13 cellular contexts compared by ENCODE assay signal in genomic region chr2:26612522-26613240, GRCh38.
A peak's percentile ranks its signal among the peaks of the same experiment; 100 is the strongest.
DNase-seq lines count a peak whose midpoint lies in the region; ATAC-seq and TF ChIP-seq lines count a peak whose summit lies in the region.
"Had no signal": no experiment of that assay in that cellular context is flagged by ENCODE, and none has a peak within 500 bp of the region (broad histone marks: within the 10 kb centered on the region; RNA-seq: fewer than 3 reads in every experiment).

No MANE protein-coding gene starts in this region.

- H3K27ac ChIP-seq in VCaP: peak overlapping the region; percentile 92; the same call in 1 of the 2 replicates

- DNase-seq in NCI-H345 (lab: John Stamatoyannopoulos, UW) (peak; percentile 15), NCI-H345 treated with DMSO at 0.1 percent for 48 hours (lab: John Stamatoyannopoulos, UW; ENCODE audit: unreplicated experiment) (no peak), left kidney (ENCODE audit: low read depth, low spot score) (peak; percentile 61), superior temporal gyrus (ENCODE audit: extremely low spot score) (peak; percentile 49), GM13977 (ENCODE audit: low spot score) (no peak)
- no peak for DNase-seq in stimulated activated CD4-positive, alpha-beta T cell treated with anti-CD3 and anti-CD28 coated beads, Interleukin-2, amount 100 ng/mL, for 24 hours
- DNase-seq: ACHN; activated naive CD4-positive, alpha-beta T cell treated with Interleukin-2 at 50 U/mL for 16 hours; PC-3; stimulated activated naive CD8-positive, alpha-beta T cell treated with anti-CD3 and anti-CD28 coated beads, Interleukin-15, amount 100 ng/mL, for 72 hours had no signal

- no peak for ATAC-seq in GM21576 (IDR thresholded peaks at IDR 0.05; ENCODE audit: unreplicated experiment)
- ATAC-seq: HCT116; PC-3; stimulated activated naive CD8-positive, alpha-beta T cell treated with anti-CD3 and anti-CD28 coated beads, Interleukin-15, amount 100 ng/mL, for 72 hours had no signal

- no peak for TF ChIP-seq CTCF in VCaP (conservative IDR thresholded peaks at IDR 0.05)
- no peak for TF ChIP-seq CTCF in GM13977 (IDR thresholded peaks at IDR 0.05; ENCODE audit: extremely low read depth, insufficient read depth, missing control alignments)

- in situ Hi-C loops in GM13977 (cut with MboI; ENCODE audit: low pct_unique_long_range_greater_than_20kb, low sequenced_read_pairs, unreplicated experiment): no loop called here

Comparison
In these comparisons a context has a peak if more than half of its experiments do, and no peak if none do; other contexts are left out.
1. DNase-seq: peak in NCI-H345 (single experiment), left kidney (single experiment) and superior temporal gyrus (single experiment); none in NCI-H345 treated with DMSO at 0.1 percent for 48 hours (single experiment), GM13977 (single experiment) and stimulated activated CD4-positive, alpha-beta T cell treated with anti-CD3 and anti-CD28 coated beads, Interleukin-2, amount 100 ng/mL, for 24 hours (0 of 2).